In the genomic region with DNA sequence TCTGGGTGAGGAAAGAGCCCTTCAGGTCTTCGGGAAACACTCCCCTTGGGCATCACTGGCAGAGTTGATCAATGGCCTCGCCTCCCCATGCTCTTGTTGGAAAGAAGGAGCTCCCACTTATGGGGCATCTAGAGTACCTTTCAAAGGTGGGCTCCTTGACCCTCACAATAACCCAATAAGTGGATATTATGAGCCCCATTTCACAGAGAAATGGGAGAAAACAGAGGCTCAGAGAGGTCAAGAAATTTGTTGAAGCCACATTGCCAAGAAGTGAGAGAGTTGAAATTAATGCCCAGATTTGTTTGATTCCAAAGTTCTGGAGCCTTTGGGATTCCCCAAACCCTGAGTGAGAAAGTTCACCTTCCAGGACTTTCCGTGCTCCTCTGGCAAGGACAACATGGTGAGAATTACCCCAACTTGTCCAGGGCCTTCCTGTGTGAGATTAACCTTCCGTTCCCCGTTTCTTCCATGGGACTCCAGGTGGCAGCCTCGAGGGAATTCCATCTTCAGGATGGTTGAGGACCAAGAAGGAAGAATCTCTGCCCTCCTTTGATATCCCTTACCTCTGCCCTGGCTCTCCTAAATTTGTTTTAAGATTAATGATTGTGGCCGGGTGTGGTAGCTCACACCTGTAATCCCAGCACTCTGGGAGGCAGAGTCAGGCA, we compare ENCODE assay signal across 9 cellular contexts. TPM values are rescaled to one million over a fixed set of nuclear protein-coding genes. Genes with fewer than 3 reads are reported as not detected.
DNase-seq lines count a peak whose midpoint lies in the region; ATAC-seq, FAIRE-seq and TF ChIP-seq lines count a peak whose summit lies in the region.
"Had no signal": no experiment of that assay in that cellular context is flagged by ENCODE, and none has a peak within 500 bp of the region (broad histone marks: within the 10 kb centered on the region; RNA-seq: fewer than 3 reads in every experiment).

No MANE protein-coding gene starts in this region.

- POLR2A ChIA-PET in HepG2 (lab: Yijun Ruan, JAX), result interaction anchor here (0.8 to 3.0 kb wide), 12 partner anchors 12 to 258 kb away, joined by 3 to 30 read pairs (median 12); partner anchors contain the start of genes CDCA3, COPS7A, GAPDH and LTBR

- H3K27ac ChIP-seq in ascending aorta (peak overlapping the region; percentile 94 to 97), HepG2 (ENCODE audit: extremely low read length, insufficient read depth, low read length) (peak overlapping the region; percentile 74), thymus (ENCODE audit: low read depth) (peak overlapping the region; percentile 91)

- H3K4me1 Mint-ChIP-seq in activated CD4-positive, alpha-beta T cell treated with anti-CD3 and anti-CD28 coated beads, Interleukin-2, amount 10 ng/mL, durations not matched to agents 24 days and 14 days, result peaks cover 34% of the 10 kb centered on the region

- intact Hi-C loops in activated CD4-positive, alpha-beta T cell treated with anti-CD3 and anti-CD28 coated beads, Interleukin-2, amount 10 ng/mL, durations not matched to agents 24 days and 14 days (cut with micrococcal nuclease), result no loop called here
- intact Hi-C loops in ascending aorta (cut with DNase I) (loop anchor here (1.0 kb wide), 1 partner anchor 49 kb away; the partner anchor contains the start of gene ING4), HepG2 (cut with micrococcal nuclease; ENCODE audit: unreplicated experiment) (loop anchor here (10.0 kb wide), 1 partner anchor 210 kb away; the partner anchor contains the start of genes GPR162 and P3H3)

- ATAC-seq in HepG2, result no peak

- 13% methylated on average over 7 of the region's 7 CpGs for WGBS in HepG2 (ENCODE audit: low lambda C conversion rate)
- WGBS in thymus, result 88% methylated on average over 7 of the region's 7 CpGs

- H3K9ac ChIP-seq in HepG2 (ENCODE audit: insufficient read depth, low read depth, low read length), result peak overlapping the region; percentile 57

- no peak overlapping the region for H3K4me3 ChIP-seq in ascending aorta
- peak overlapping the region; percentile 11 to 70 (median 41); a peak in 4 of 6 replicates for H3K4me3 ChIP-seq in HepG2 (replicated peaks in 1 of 3; ENCODE audit: insufficient read depth in 1 of 3, low read depth in 2 of 3, low read length in 3 of 3)
- H3K4me3 ChIP-seq in thymus (ENCODE audit: low read length), result no peak overlapping the region

- BruUV-seq in HepG2 (replicated peaks; lab: Mats Ljungman, UMichigan), result TSS peak; percentile 66

- H3K36me3 ChIP-seq in ascending aorta (no peaks in the 10 kb centered on the region), HepG2 (replicated peaks in 1 of 2; ENCODE audit: control insufficient read depth in 1 of 2, insufficient read depth in 2 of 2, low read length in 2 of 2) (no peaks in the 10 kb centered on the region), thymus (ENCODE audit: control insufficient read depth, insufficient read depth) (no peaks in the 10 kb centered on the region)

- no peaks in the 10 kb centered on the region for H3K27me3 ChIP-seq in ascending aorta
- H3K27me3 ChIP-seq in HepG2 (ENCODE audit: control insufficient read depth in 1 of 2, insufficient read depth in 2 of 2, low read length in 2 of 2), result no peaks in the 10 kb centered on the region
- no peaks in the 10 kb centered on the region for H3K27me3 ChIP-seq in thymus (ENCODE audit: control insufficient read depth, insufficient read depth)

- TF ChIP-seq EP300 in HepG2 (IDR thresholded peaks at IDR 0.05; ENCODE audit: low read depth in 2 of 2, low read length in 2 of 2) (no peak), HepG2 (CRISPR knock-in tag; IDR thresholded peaks at IDR 0.05; ENCODE audit: borderline replicate concordance) (no peak; the same call in 1 of the 2 replicates)

- H4K20me1 ChIP-seq in HepG2 (ENCODE audit: insufficient read depth, low read length), result no peaks in the 10 kb centered on the region

- TF ChIP-seq CTCF in ascending aorta (IDR thresholded peaks at IDR 0.05), result peak in 1 of 3 experiments; percentile 2
- peak; percentile 27 for TF ChIP-seq CTCF in HepG2 (CRISPR knock-in tag; IDR thresholded peaks at IDR 0.05)

- no peak for DNase-seq in activated CD4-positive, alpha-beta T cell treated with anti-CD3 and anti-CD28 coated beads, Interleukin-2, amount 10 ng/mL, durations not matched to agents 24 days and 14 days
- no peak for DNase-seq in activated CD4-positive, alpha-beta T cell treated with anti-CD3 and anti-CD28 coated beads for 4 hours
- no peak for DNase-seq in ascending aorta (ENCODE audit: low spot score in 2 of 2)
- no peak for DNase-seq in HepG2 (ENCODE audit: low spot score)
- DNase-seq in dedifferentiated amniotic fluid mesenchymal stem cell (ENCODE audit: extremely low spot score), result no peak
- DNase-seq in central memory CD4-positive, alpha-beta T cell, result no peak
- no peak for DNase-seq in KG1 (lab: John Stamatoyannopoulos, UW)

- no peaks in the 10 kb centered on the region for H3K9me3 Mint-ChIP-seq in activated CD4-positive, alpha-beta T cell treated with anti-CD3 and anti-CD28 coated beads, Interleukin-2, amount 10 ng/mL, durations not matched to agents 24 days and 14 days

- H3K4me2 ChIP-seq in HepG2 (ENCODE audit: low read depth, low read length), result peak overlapping the region; percentile 83

- H2AFZ ChIP-seq in HepG2 (ENCODE audit: low read length), result no peak overlapping the region

- H3K36me3 Mint-ChIP-seq in activated CD4-positive, alpha-beta T cell treated with anti-CD3 and anti-CD28 coated beads, Interleukin-2, amount 10 ng/mL, durations not matched to agents 24 days and 14 days (ENCODE audit: low read depth), result peaks cover 2% of the 10 kb centered on the region

- FAIRE-seq in HepG2 (lab: Jason Lieb, UNC), result no peak
- FAIRE-seq: D721Med had no signal

- no peaks in the 10 kb centered on the region for H3K79me2 ChIP-seq in HepG2 (ENCODE audit: insufficient read depth, low read length)

- H3K9me3 ChIP-seq in ascending aorta, result no peaks in the 10 kb centered on the region
- H3K9me3 ChIP-seq in HepG2 (ENCODE audit: low read length), result no peaks in the 10 kb centered on the region
- peaks cover 1% of the 10 kb centered on the region for H3K9me3 ChIP-seq in thymus (ENCODE audit: control insufficient read depth)

- no peaks in the 10 kb centered on the region for H3K27me3 Mint-ChIP-seq in activated CD4-positive, alpha-beta T cell treated with anti-CD3 and anti-CD28 coated beads, Interleukin-2, amount 10 ng/mL, durations not matched to agents 24 days and 14 days

- CTCF ChIA-PET in HepG2 (lab: Yijun Ruan, JAX; ENCODE audit: low intra/inter-chr PET ratio, low total read pairs), result interaction anchor here (1.1 kb wide), 2 partner anchors 46 to 83 kb away, joined by 3 read pairs; partner anchors contain the start of gene NOP2

- in situ Hi-C loops in HepG2 (cut with HindIII; ENCODE audit: extremely low pct_ligation_motif_present, low pct_unique_long_range_greater_than_20kb), result loop anchor here (5.0 kb wide), 1 partner anchor 83 kb away; no protein-coding TSS in a partner anchor

- TF ChIP-seq RAD21 in HepG2 (CRISPR knock-in tag; IDR thresholded peaks at IDR 0.05), result no peak

- no peak overlapping the region for H3K4me3 Mint-ChIP-seq in activated CD4-positive, alpha-beta T cell treated with anti-CD3 and anti-CD28 coated beads, Interleukin-2, amount 10 ng/mL, durations not matched to agents 24 days and 14 days

- H3K27ac Mint-ChIP-seq in activated CD4-positive, alpha-beta T cell treated with anti-CD3 and anti-CD28 coated beads, Interleukin-2, amount 10 ng/mL, durations not matched to agents 24 days and 14 days, result peak overlapping the region; percentile 40

- TF ChIP-seq POLR2A in HepG2 (IDR thresholded peaks at IDR 0.05; ENCODE audit: insufficient read depth in 1 of 2, low read depth in 2 of 2, low read length in 2 of 2), result no peak

- peaks cover 17 to 22% of the 10 kb centered on the region in 2 donors for H3K4me1 ChIP-seq in ascending aorta
- H3K4me1 ChIP-seq in HepG2 (ENCODE audit: insufficient read depth, low read length), result peaks cover 38% of the 10 kb centered on the region
- peaks cover 29% of the 10 kb centered on the region for H3K4me1 ChIP-seq in thymus (ENCODE audit: control insufficient read depth, insufficient read depth, low read length)

RNA-seq across cellular contexts. Expression of gene CHD4, which starts 7.5 kb away (rescaled TPM):
- total RNA-seq in activated CD4-positive, alpha-beta T cell treated with anti-CD3 and anti-CD28 coated beads, Interleukin-2, amount 10 ng/mL, durations not matched to agents 24 days and 14 days, result 356 and 363 TPM in 2 replicates
- total RNA-seq in ascending aorta (185 TPM), HepG2 (2016; rRNA removed; fragmentation: Illumina TruSeq; extraction: Trizol) (148 and 156 TPM in 2 replicates)
- 15.5 and 17.3 TPM in 2 replicates for total RNA-seq in HepG2 (2016; cell fraction: cytosol; rRNA removed; fragmentation: Illumina TruSeq; extraction: Trizol; ENCODE audit: low read depth)
- 147 and 150 TPM in 2 replicates for total RNA-seq in HepG2 (2016; cell fraction: insoluble cytoplasmic fraction; rRNA removed; fragmentation: Illumina TruSeq; extraction: Trizol)
- total RNA-seq in HepG2 (2016; cell fraction: membrane; rRNA removed; fragmentation: Illumina TruSeq; extraction: Trizol), result 36.3 and 39.7 TPM in 2 replicates
- total RNA-seq in HepG2 (2016; cell fraction: nucleus; rRNA removed; fragmentation: Illumina TruSeq; extraction: Trizol), result 250 and 271 TPM in 2 replicates
- polyA plus RNA-seq in HepG2 (2011; rRNA removed) (76.2 and 82.8 TPM in 2 replicates), thymus (230 TPM)
- 64.8 and 67.1 TPM in 2 replicates for polyA plus RNA-seq in HepG2 (2011; cell fraction: cytosol; rRNA removed)
- polyA plus RNA-seq in HepG2 (2011; cell fraction: nucleus; rRNA removed), result 148 and 172 TPM in 2 replicates
- polyA plus RNA-seq in HepG2 (2012), result 74.3 and 85.1 TPM in 2 replicates
- 8.7 and 9.0 TPM in 2 replicates for polyA plus RNA-seq in HepG2 (2016; cell fraction: cytosol; fragmentation: Illumina TruSeq; extraction: Trizol; ENCODE audit: low read depth)
- 121 and 138 TPM in 2 replicates for polyA plus RNA-seq in HepG2 (2016; cell fraction: insoluble cytoplasmic fraction; fragmentation: Illumina TruSeq; extraction: Trizol; ENCODE audit: low read depth)
- 17.5 and 22.9 TPM in 2 replicates for polyA plus RNA-seq in HepG2 (2016; cell fraction: membrane; fragmentation: Illumina TruSeq; extraction: Trizol; ENCODE audit: low read depth)
- polyA plus RNA-seq in HepG2 (2016; cell fraction: nucleus; fragmentation: Illumina TruSeq; extraction: Trizol; ENCODE audit: insufficient read depth, low read depth), result 343 and 358 TPM in 2 replicates
- polyA minus RNA-seq in HepG2 (2011; rRNA and poly(A)+ RNA removed; ENCODE audit: low replicate concordance), result 130 and 210 TPM in 2 replicates
- polyA minus RNA-seq in HepG2 (2011; cell fraction: cytosol; rRNA and poly(A)+ RNA removed), result 76.1 and 89.0 TPM in 2 replicates
- polyA minus RNA-seq in HepG2 (2011; cell fraction: nucleus; rRNA and poly(A)+ RNA removed), result 87.0 and 130 TPM in 2 replicates

RNA-seq across cellular contexts. Expression of gene LPAR5, which starts 21.1 kb away (rescaled TPM):
- 3.3 and 4.2 TPM in 2 replicates for total RNA-seq in activated CD4-positive, alpha-beta T cell treated with anti-CD3 and anti-CD28 coated beads, Interleukin-2, amount 10 ng/mL, durations not matched to agents 24 days and 14 days
- 0.21 TPM for total RNA-seq in ascending aorta
- 0.07 and 0.09 TPM in 2 replicates for total RNA-seq in HepG2 (2016; rRNA removed; fragmentation: Illumina TruSeq; extraction: Trizol)
- not detected in 2 replicates for total RNA-seq in HepG2 (2016; cell fraction: cytosol; rRNA removed; fragmentation: Illumina TruSeq; extraction: Trizol; ENCODE audit: low read depth)
- 0.06 and 0.09 TPM in 2 replicates for total RNA-seq in HepG2 (2016; cell fraction: insoluble cytoplasmic fraction; rRNA removed; fragmentation: Illumina TruSeq; extraction: Trizol)
- 0.09 TPM in 1 of 2 replicates, not detected in the other for total RNA-seq in HepG2 (2016; cell fraction: membrane; rRNA removed; fragmentation: Illumina TruSeq; extraction: Trizol)
- not detected in 2 replicates for total RNA-seq in HepG2 (2016; cell fraction: nucleus; rRNA removed; fragmentation: Illumina TruSeq; extraction: Trizol)
- polyA plus RNA-seq in HepG2 (2011; rRNA removed), result 0.17 and 0.32 TPM in 2 replicates
- 0.19 and 0.32 TPM in 2 replicates for polyA plus RNA-seq in HepG2 (2011; cell fraction: cytosol; rRNA removed)
- 0.36 and 0.40 TPM in 2 replicates for polyA plus RNA-seq in HepG2 (2011; cell fraction: nucleus; rRNA removed)
- 0.17 and 0.32 TPM in 2 replicates for polyA plus RNA-seq in HepG2 (2012)
- polyA plus RNA-seq in HepG2 (2016; cell fraction: cytosol; fragmentation: Illumina TruSeq; extraction: Trizol; ENCODE audit: low read depth), result 0.05 TPM in 1 of 2 replicates, not detected in the other
- polyA plus RNA-seq in HepG2 (2016; cell fraction: insoluble cytoplasmic fraction; fragmentation: Illumina TruSeq; extraction: Trizol; ENCODE audit: low read depth), result not detected in 2 replicates
- not detected in 2 replicates for polyA plus RNA-seq in HepG2 (2016; cell fraction: membrane; fragmentation: Illumina TruSeq; extraction: Trizol; ENCODE audit: low read depth)
- polyA plus RNA-seq in HepG2 (2016; cell fraction: nucleus; fragmentation: Illumina TruSeq; extraction: Trizol; ENCODE audit: insufficient read depth, low read depth), result 0.22 TPM in 1 of 2 replicates, not detected in the other
- 0.98 and 5.8 TPM in 2 replicates for polyA minus RNA-seq in HepG2 (2011; rRNA and poly(A)+ RNA removed; ENCODE audit: low replicate concordance)
- 0.69 and 0.88 TPM in 2 replicates for polyA minus RNA-seq in HepG2 (2011; cell fraction: cytosol; rRNA and poly(A)+ RNA removed)
- polyA minus RNA-seq in HepG2 (2011; cell fraction: nucleus; rRNA and poly(A)+ RNA removed), result 0.37 TPM in 1 of 2 replicates, not detected in the other
- polyA plus RNA-seq in thymus, result 3.2 TPM

RNA-seq across cellular contexts. Expression of gene ACRBP, which starts 32.6 kb away (rescaled TPM):
- 0.47 and 0.64 TPM in 2 replicates for total RNA-seq in activated CD4-positive, alpha-beta T cell treated with anti-CD3 and anti-CD28 coated beads, Interleukin-2, amount 10 ng/mL, durations not matched to agents 24 days and 14 days
- 10.6 TPM for total RNA-seq in ascending aorta
- not detected in 2 replicates for total RNA-seq in HepG2 (2016; rRNA removed; fragmentation: Illumina TruSeq; extraction: Trizol)
- 0.61 TPM in 1 of 2 replicates, not detected in the other for total RNA-seq in HepG2 (2016; cell fraction: cytosol; rRNA removed; fragmentation: Illumina TruSeq; extraction: Trizol; ENCODE audit: low read depth)
- 0.11 TPM in 1 of 2 replicates, not detected in the other for total RNA-seq in HepG2 (2016; cell fraction: insoluble cytoplasmic fraction; rRNA removed; fragmentation: Illumina TruSeq; extraction: Trizol)
- total RNA-seq in HepG2 (2016; cell fraction: membrane; rRNA removed; fragmentation: Illumina TruSeq; extraction: Trizol), result not detected in 2 replicates
- total RNA-seq in HepG2 (2016; cell fraction: nucleus; rRNA removed; fragmentation: Illumina TruSeq; extraction: Trizol), result 0.43 TPM in 1 of 2 replicates, not detected in the other
- polyA plus RNA-seq in HepG2 (2011; rRNA removed), result 0.37 and 0.46 TPM in 2 replicates
- polyA plus RNA-seq in HepG2 (2011; cell fraction: cytosol; rRNA removed), result 0.17 and 0.28 TPM in 2 replicates
- 2.4 and 3.2 TPM in 2 replicates for polyA plus RNA-seq in HepG2 (2011; cell fraction: nucleus; rRNA removed)
- polyA plus RNA-seq in HepG2 (2012), result 0.19 and 0.63 TPM in 2 replicates
- not detected in 2 replicates for polyA plus RNA-seq in HepG2 (2016; cell fraction: cytosol; fragmentation: Illumina TruSeq; extraction: Trizol; ENCODE audit: low read depth)
- not detected in 2 replicates for polyA plus RNA-seq in HepG2 (2016; cell fraction: insoluble cytoplasmic fraction; fragmentation: Illumina TruSeq; extraction: Trizol; ENCODE audit: low read depth)
- polyA plus RNA-seq in HepG2 (2016; cell fraction: membrane; fragmentation: Illumina TruSeq; extraction: Trizol; ENCODE audit: low read depth), result not detected in 2 replicates
- polyA plus RNA-seq in HepG2 (2016; cell fraction: nucleus; fragmentation: Illumina TruSeq; extraction: Trizol; ENCODE audit: insufficient read depth, low read depth), result not detected in 2 replicates
- 1.1 and 2.1 TPM in 2 replicates for polyA minus RNA-seq in HepG2 (2011; rRNA and poly(A)+ RNA removed; ENCODE audit: low replicate concordance)
- polyA minus RNA-seq in HepG2 (2011; cell fraction: cytosol; rRNA and poly(A)+ RNA removed), result not detected in 2 replicates
- 0.99 and 1.0 TPM in 2 replicates for polyA minus RNA-seq in HepG2 (2011; cell fraction: nucleus; rRNA and poly(A)+ RNA removed)
- 10.5 TPM for polyA plus RNA-seq in thymus

RNA-seq across cellular contexts. Expression of gene NOP2, which starts 46.6 kb away (rescaled TPM):
- 192 and 193 TPM in 2 replicates for total RNA-seq in activated CD4-positive, alpha-beta T cell treated with anti-CD3 and anti-CD28 coated beads, Interleukin-2, amount 10 ng/mL, durations not matched to agents 24 days and 14 days
- total RNA-seq in ascending aorta (77.4 TPM), HepG2 (2016; rRNA removed; fragmentation: Illumina TruSeq; extraction: Trizol) (50.0 and 56.7 TPM in 2 replicates)
- total RNA-seq in HepG2 (2016; cell fraction: cytosol; rRNA removed; fragmentation: Illumina TruSeq; extraction: Trizol; ENCODE audit: low read depth), result 12.9 and 15.9 TPM in 2 replicates
- 47.8 and 60.1 TPM in 2 replicates for total RNA-seq in HepG2 (2016; cell fraction: insoluble cytoplasmic fraction; rRNA removed; fragmentation: Illumina TruSeq; extraction: Trizol)
- total RNA-seq in HepG2 (2016; cell fraction: membrane; rRNA removed; fragmentation: Illumina TruSeq; extraction: Trizol), result 14.5 and 16.3 TPM in 2 replicates
- total RNA-seq in HepG2 (2016; cell fraction: nucleus; rRNA removed; fragmentation: Illumina TruSeq; extraction: Trizol), result 58.7 and 75.9 TPM in 2 replicates
- polyA plus RNA-seq in HepG2 (2011; rRNA removed) (47.3 and 52.9 TPM in 2 replicates), thymus (45.5 TPM)
- 23.1 and 25.0 TPM in 2 replicates for polyA plus RNA-seq in HepG2 (2011; cell fraction: cytosol; rRNA removed)
- 189 and 191 TPM in 2 replicates for polyA plus RNA-seq in HepG2 (2011; cell fraction: nucleus; rRNA removed)
- polyA plus RNA-seq in HepG2 (2012), result 39.3 and 51.1 TPM in 2 replicates
- polyA plus RNA-seq in HepG2 (2016; cell fraction: cytosol; fragmentation: Illumina TruSeq; extraction: Trizol; ENCODE audit: low read depth), result 5.0 and 5.2 TPM in 2 replicates
- polyA plus RNA-seq in HepG2 (2016; cell fraction: insoluble cytoplasmic fraction; fragmentation: Illumina TruSeq; extraction: Trizol; ENCODE audit: low read depth), result 58.8 and 61.3 TPM in 2 replicates
- 8.6 and 9.0 TPM in 2 replicates for polyA plus RNA-seq in HepG2 (2016; cell fraction: membrane; fragmentation: Illumina TruSeq; extraction: Trizol; ENCODE audit: low read depth)
- polyA plus RNA-seq in HepG2 (2016; cell fraction: nucleus; fragmentation: Illumina TruSeq; extraction: Trizol; ENCODE audit: insufficient read depth, low read depth), result 230 and 250 TPM in 2 replicates
- polyA minus RNA-seq in HepG2 (2011; rRNA and poly(A)+ RNA removed; ENCODE audit: low replicate concordance), result 70.3 and 126 TPM in 2 replicates
- 17.4 and 20.0 TPM in 2 replicates for polyA minus RNA-seq in HepG2 (2011; cell fraction: cytosol; rRNA and poly(A)+ RNA removed)
- polyA minus RNA-seq in HepG2 (2011; cell fraction: nucleus; rRNA and poly(A)+ RNA removed), result 63.5 and 67.9 TPM in 2 replicates

RNA-seq across cellular contexts. Expression of gene ING4, which starts 48.3 kb away (rescaled TPM):
- total RNA-seq in activated CD4-positive, alpha-beta T cell treated with anti-CD3 and anti-CD28 coated beads, Interleukin-2, amount 10 ng/mL, durations not matched to agents 24 days and 14 days, result 13.7 and 15.8 TPM in 2 replicates
- 2.6 TPM for total RNA-seq in ascending aorta
- total RNA-seq in HepG2 (2016; rRNA removed; fragmentation: Illumina TruSeq; extraction: Trizol), result 12.7 and 14.4 TPM in 2 replicates
- total RNA-seq in HepG2 (2016; cell fraction: cytosol; rRNA removed; fragmentation: Illumina TruSeq; extraction: Trizol; ENCODE audit: low read depth), result 2.9 and 3.4 TPM in 2 replicates
- 13.3 and 14.0 TPM in 2 replicates for total RNA-seq in HepG2 (2016; cell fraction: insoluble cytoplasmic fraction; rRNA removed; fragmentation: Illumina TruSeq; extraction: Trizol)
- total RNA-seq in HepG2 (2016; cell fraction: membrane; rRNA removed; fragmentation: Illumina TruSeq; extraction: Trizol), result 5.1 and 6.2 TPM in 2 replicates
- total RNA-seq in HepG2 (2016; cell fraction: nucleus; rRNA removed; fragmentation: Illumina TruSeq; extraction: Trizol), result 11.6 and 13.4 TPM in 2 replicates
- polyA plus RNA-seq in HepG2 (2011; rRNA removed), result 32.4 and 34.2 TPM in 2 replicates
- polyA plus RNA-seq in HepG2 (2011; cell fraction: cytosol; rRNA removed), result 22.0 and 28.2 TPM in 2 replicates
- polyA plus RNA-seq in HepG2 (2011; cell fraction: nucleus; rRNA removed), result 105 and 110 TPM in 2 replicates
- 22.9 and 25.8 TPM in 2 replicates for polyA plus RNA-seq in HepG2 (2012)
- 2.6 and 2.9 TPM in 2 replicates for polyA plus RNA-seq in HepG2 (2016; cell fraction: cytosol; fragmentation: Illumina TruSeq; extraction: Trizol; ENCODE audit: low read depth)
- 12.1 and 12.8 TPM in 2 replicates for polyA plus RNA-seq in HepG2 (2016; cell fraction: insoluble cytoplasmic fraction; fragmentation: Illumina TruSeq; extraction: Trizol; ENCODE audit: low read depth)
- polyA plus RNA-seq in HepG2 (2016; cell fraction: membrane; fragmentation: Illumina TruSeq; extraction: Trizol; ENCODE audit: low read depth), result 3.7 and 4.9 TPM in 2 replicates
- polyA plus RNA-seq in HepG2 (2016; cell fraction: nucleus; fragmentation: Illumina TruSeq; extraction: Trizol; ENCODE audit: insufficient read depth, low read depth), result 28.8 and 29.1 TPM in 2 replicates
- 11.6 and 18.9 TPM in 2 replicates for polyA minus RNA-seq in HepG2 (2011; rRNA and poly(A)+ RNA removed; ENCODE audit: low replicate concordance)
- 3.6 and 5.9 TPM in 2 replicates for polyA minus RNA-seq in HepG2 (2011; cell fraction: cytosol; rRNA and poly(A)+ RNA removed)
- polyA minus RNA-seq in HepG2 (2011; cell fraction: nucleus; rRNA and poly(A)+ RNA removed), result 25.4 and 28.7 TPM in 2 replicates
- polyA plus RNA-seq in thymus, result 70.0 TPM

Comparison
In these comparisons a context has a peak if more than half of its experiments do, and no peak if none do; other contexts are left out.
1. H3K4me3 ChIP-seq: peak in HepG2 (3 of 3); none in ascending aorta (0 of 2) and thymus (single experiment).
2. Peak in every context shown above with its lines, with median percentiles within 50 percentile points of each other: H3K27ac ChIP-seq.